In the genomic region with DNA sequence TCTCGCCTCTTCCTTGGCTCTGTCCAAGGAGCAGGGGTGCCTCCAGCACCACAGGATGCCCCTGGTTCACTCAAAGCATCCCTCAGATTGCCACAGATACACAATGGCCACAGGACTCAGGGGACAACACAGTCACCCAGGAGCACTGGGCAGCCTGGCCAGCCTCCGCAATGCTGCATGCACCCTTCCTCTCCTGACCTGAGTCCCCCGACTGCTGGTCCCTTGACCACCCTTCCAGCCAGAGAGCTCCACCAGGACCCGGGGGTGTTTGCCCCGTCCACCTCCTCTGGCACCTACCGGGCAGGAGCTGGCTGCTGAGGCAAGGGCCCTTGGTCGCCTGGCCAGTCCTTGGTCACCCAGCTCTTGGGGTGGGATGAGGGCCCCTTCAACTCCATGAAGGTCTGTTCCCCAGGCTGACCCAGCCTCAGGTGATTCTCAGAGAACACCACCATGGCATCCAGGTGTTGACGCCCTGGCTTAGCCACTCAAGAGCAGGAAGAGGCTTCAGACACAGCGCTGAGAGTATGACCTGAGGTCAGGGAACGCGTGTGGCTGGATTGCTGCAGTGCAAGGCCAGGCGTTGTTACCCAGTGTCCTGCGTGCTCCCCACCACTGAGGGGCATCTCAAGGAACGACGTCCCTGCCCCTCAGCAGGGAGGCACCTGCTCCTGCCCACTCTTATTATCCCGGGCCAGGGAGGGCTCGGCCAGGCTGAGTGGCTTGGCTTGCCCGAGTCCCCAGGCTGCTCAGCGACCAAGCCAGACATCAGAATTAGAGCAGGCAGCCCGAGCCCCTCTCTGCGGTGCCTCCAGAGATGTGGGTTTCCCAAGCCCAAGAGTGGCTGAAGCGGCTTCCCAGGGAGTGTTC, we compare ENCODE assay signal across 2 cellular contexts.
A peak's percentile ranks its signal among the peaks of the same experiment; 100 is the strongest.
TF ChIP-seq lines count a peak whose summit lies in the region.

No MANE protein-coding gene starts in this region.

TF ChIP-seq in HepG2, 621 proteins besides CTCF, POLR2A, EP300 and RAD21 (continues in another document):
- TF ChIP-seq ZNF292 (CRISPR knock-in tag; IDR thresholded peaks at IDR 0.05; ENCODE audit: borderline replicate concordance, low read depth) (no peak), ZFP36L2 (CRISPR knock-in tag; IDR thresholded peaks at IDR 0.05) (no peak), ZNF225 (CRISPR knock-in tag; IDR thresholded peaks at IDR 0.05) (0 out of 2 replicates have a peak, but pooled peaks have one; percentile 18), ZNF263 (CRISPR knock-in tag; IDR thresholded peaks at IDR 0.05) (peak; percentile 38; the same call in 1 of the 2 replicates), ZFX (CRISPR knock-in tag; IDR thresholded peaks at IDR 0.05; ENCODE audit: low read depth) (no peak), SALL1 (CRISPR knock-in tag; IDR thresholded peaks at IDR 0.05) (0 out of 2 replicates have a peak, but pooled peaks have one; percentile 12)
- TF ChIP-seq, protein P1, sequence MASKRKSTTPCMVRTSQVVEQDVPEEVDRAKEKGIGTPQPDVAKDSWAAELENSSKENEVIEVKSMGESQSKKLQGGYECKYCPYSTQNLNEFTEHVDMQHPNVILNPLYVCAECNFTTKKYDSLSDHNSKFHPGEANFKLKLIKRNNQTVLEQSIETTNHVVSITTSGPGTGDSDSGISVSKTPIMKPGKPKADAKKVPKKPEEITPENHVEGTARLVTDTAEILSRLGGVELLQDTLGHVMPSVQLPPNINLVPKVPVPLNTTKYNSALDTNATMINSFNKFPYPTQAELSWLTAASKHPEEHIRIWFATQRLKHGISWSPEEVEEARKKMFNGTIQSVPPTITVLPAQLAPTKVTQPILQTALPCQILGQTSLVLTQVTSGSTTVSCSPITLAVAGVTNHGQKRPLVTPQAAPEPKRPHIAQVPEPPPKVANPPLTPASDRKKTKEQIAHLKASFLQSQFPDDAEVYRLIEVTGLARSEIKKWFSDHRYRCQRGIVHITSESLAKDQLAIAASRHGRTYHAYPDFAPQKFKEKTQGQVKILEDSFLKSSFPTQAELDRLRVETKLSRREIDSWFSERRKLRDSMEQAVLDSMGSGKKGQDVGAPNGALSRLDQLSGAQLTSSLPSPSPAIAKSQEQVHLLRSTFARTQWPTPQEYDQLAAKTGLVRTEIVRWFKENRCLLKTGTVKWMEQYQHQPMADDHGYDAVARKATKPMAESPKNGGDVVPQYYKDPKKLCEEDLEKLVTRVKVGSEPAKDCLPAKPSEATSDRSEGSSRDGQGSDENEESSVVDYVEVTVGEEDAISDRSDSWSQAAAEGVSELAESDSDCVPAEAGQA (IDR thresholded peaks at IDR 0.05; ENCODE audit: low read depth), result no peak
- TF ChIP-seq, protein P1 (CRISPR knock-in tag; IDR thresholded peaks at IDR 0.05; ENCODE audit: borderline replicate concordance), result no peak
- TF ChIP-seq, protein P2, sequence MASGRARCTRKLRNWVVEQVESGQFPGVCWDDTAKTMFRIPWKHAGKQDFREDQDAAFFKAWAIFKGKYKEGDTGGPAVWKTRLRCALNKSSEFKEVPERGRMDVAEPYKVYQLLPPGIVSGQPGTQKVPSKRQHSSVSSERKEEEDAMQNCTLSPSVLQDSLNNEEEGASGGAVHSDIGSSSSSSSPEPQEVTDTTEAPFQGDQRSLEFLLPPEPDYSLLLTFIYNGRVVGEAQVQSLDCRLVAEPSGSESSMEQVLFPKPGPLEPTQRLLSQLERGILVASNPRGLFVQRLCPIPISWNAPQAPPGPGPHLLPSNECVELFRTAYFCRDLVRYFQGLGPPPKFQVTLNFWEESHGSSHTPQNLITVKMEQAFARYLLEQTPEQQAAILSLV (CRISPR knock-in tag; IDR thresholded peaks at IDR 0.05; ENCODE audit: borderline replicate concordance), result no peak
- TF ChIP-seq, protein P3, sequence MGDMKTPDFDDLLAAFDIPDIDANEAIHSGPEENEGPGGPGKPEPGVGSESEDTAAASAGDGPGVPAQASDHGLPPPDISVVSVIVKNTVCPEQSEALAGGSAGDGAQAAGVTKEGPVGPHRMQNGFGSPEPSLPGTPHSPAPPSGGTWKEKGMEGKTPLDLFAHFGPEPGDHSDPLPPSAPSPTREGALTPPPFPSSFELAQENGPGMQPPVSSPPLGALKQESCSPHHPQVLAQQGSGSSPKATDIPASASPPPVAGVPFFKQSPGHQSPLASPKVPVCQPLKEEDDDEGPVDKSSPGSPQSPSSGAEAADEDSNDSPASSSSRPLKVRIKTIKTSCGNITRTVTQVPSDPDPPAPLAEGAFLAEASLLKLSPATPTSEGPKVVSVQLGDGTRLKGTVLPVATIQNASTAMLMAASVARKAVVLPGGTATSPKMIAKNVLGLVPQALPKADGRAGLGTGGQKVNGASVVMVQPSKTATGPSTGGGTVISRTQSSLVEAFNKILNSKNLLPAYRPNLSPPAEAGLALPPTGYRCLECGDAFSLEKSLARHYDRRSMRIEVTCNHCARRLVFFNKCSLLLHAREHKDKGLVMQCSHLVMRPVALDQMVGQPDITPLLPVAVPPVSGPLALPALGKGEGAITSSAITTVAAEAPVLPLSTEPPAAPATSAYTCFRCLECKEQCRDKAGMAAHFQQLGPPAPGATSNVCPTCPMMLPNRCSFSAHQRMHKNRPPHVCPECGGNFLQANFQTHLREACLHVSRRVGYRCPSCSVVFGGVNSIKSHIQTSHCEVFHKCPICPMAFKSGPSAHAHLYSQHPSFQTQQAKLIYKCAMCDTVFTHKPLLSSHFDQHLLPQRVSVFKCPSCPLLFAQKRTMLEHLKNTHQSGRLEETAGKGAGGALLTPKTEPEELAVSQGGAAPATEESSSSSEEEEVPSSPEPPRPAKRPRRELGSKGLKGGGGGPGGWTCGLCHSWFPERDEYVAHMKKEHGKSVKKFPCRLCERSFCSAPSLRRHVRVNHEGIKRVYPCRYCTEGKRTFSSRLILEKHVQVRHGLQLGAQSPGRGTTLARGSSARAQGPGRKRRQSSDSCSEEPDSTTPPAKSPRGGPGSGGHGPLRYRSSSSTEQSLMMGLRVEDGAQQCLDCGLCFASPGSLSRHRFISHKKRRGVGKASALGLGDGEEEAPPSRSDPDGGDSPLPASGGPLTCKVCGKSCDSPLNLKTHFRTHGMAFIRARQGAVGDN (CRISPR knock-in tag; IDR thresholded peaks at IDR 0.05), result peak; percentile 64
- TF ChIP-seq, protein P4, sequence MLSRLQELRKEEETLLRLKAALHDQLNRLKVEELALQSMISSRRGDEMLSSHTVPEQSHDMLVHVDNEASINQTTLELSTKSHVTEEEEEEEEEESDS (CRISPR knock-in tag; IDR thresholded peaks at IDR 0.05; ENCODE audit: borderline replicate concordance), result no peak

TF ChIP-seq in H1, 55 proteins besides CTCF, POLR2A, EP300 and RAD21:
- TF ChIP-seq, protein P5, sequence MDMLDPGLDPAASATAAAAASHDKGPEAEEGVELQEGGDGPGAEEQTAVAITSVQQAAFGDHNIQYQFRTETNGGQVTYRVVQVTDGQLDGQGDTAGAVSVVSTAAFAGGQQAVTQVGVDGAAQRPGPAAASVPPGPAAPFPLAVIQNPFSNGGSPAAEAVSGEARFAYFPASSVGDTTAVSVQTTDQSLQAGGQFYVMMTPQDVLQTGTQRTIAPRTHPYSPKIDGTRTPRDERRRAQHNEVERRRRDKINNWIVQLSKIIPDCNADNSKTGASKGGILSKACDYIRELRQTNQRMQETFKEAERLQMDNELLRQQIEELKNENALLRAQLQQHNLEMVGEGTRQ (IDR thresholded peaks at IDR 0.05; ENCODE audit: low read length), result no peak
- TF ChIP-seq CBX8 (IDR thresholded peaks at IDR 0.05; ENCODE audit: borderline replicate concordance, low read depth, low read length) (no peak), CEBPB (IDR thresholded peaks at IDR 0.05; ENCODE audit: low read depth, low read length) (no peak), KDM4A (IDR thresholded peaks at IDR 0.05; ENCODE audit: low read depth, low read length, severe bottlenecking) (no peak), TEAD4 (IDR thresholded peaks at IDR 0.05; ENCODE audit: low read depth, low read length) (no peak), SUZ12 (IDR thresholded peaks at IDR 0.05; ENCODE audit: low read length) (no peak), JUND (IDR thresholded peaks at IDR 0.05; ENCODE audit: low read length) (no peak), RXRA (IDR thresholded peaks at IDR 0.05; ENCODE audit: insufficient read depth, low read depth, low read length) (no peak), BCL11A (IDR thresholded peaks at IDR 0.05; ENCODE audit: low read depth in 2 of 2, low read length in 2 of 2) (no peak), TBP (IDR thresholded peaks at IDR 0.05; ENCODE audit: low read depth, low read length) (no peak), POLR2AphosphoS5 (IDR thresholded peaks at IDR 0.05; ENCODE audit: low read depth, low read length) (no peak), BRCA1 (IDR thresholded peaks at IDR 0.05; ENCODE audit: low read depth, low read length) (no peak)
